In genomic region chr1:218468707-218469106, GRCh38 we compare ENCODE assay signal across 18 cellular contexts.
"Had no signal": no experiment of that assay in that cellular context is flagged by ENCODE, and none has a peak within 500 bp of the region (broad histone marks: within the 10 kb centered on the region; RNA-seq: fewer than 3 reads in every experiment).

No MANE protein-coding gene starts in this region.

- H3K27ac ChIP-seq: cardiac muscle cell, thyroid gland, uterus had no signal

- H3K9me3 ChIP-seq: thyroid gland, uterus had no signal

- H3K4me3 ChIP-seq: cardiac muscle cell, thyroid gland, uterus had no signal

- DNase-seq: activated CD4-positive, alpha-beta T cell treated with anti-CD3 and anti-CD28 coated beads, Interleukin-2, amount 10 ng/mL, durations not matched to agents 24 days and 14 days; activated CD8-positive, alpha-beta T cell treated with anti-CD3 and anti-CD28 coated beads for 36 hours; activated naive CD4-positive, alpha-beta T cell treated with Interleukin-2 at 50 U/mL for 16 hours; activated naive CD8-positive, alpha-beta T cell treated with anti-CD3 and anti-CD28 coated beads, Interleukin-2, amount 10 ng/mL, durations not matched to agents 7 days and 5 days; activated T-cell treated with anti-CD3 and anti-CD28 coated beads, Interleukin-2, amount 50 U/mL, for 24 hours; amygdala; erythroblast; foreskin melanocyte; occipital lobe; posterior cingulate gyrus; stimulated activated CD4-positive, alpha-beta T cell treated with anti-CD3 and anti-CD28 coated beads, Interleukin-12 subunit alpha, Interleukin-12 subunit beta, amount 100 ng/mL, for 4 hours; stimulated activated CD4-positive, alpha-beta T cell treated with anti-CD3 and anti-CD28 coated beads, Interleukin-1b, Interleukin-23, amount 100 ng/mL, for 48 hours; stimulated activated CD8-positive, alpha-beta memory T cell treated with anti-CD3 and anti-CD28 coated beads, Interleukin-4, amount 100 ng/mL, for 48 hours; stimulated activated naive CD4-positive, alpha-beta T cell; thyroid gland; uterus had no signal

- H3K27me3 ChIP-seq: cardiac muscle cell, thyroid gland, uterus had no signal

- ATAC-seq: activated CD8-positive, alpha-beta T cell treated with anti-CD3 and anti-CD28 coated beads for 36 hours had no signal

- H3K36me3 ChIP-seq: cardiac muscle cell, thyroid gland, uterus had no signal

- FAIRE-seq: keratinocyte had no signal

- H3K4me1 ChIP-seq: thyroid gland, uterus had no signal
